In the genomic region with DNA sequence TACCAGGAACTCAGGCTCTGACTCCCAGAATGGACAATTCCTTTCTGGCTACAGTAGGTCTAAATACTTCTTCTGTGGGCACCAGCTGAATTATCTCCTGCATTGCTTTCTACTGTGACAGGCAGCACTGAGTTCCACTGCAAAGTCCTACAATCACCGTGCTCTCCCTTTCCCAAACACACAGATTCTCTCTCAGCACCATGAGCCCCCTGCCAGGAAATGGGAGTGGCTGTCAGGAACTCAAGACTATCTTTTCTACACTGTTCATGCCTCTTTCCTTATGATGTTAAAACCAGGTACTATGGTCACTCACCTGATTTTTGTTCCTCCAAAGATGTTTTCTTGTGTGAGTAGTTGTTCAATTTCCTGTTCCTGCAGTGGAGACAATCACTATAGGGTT, we compare ENCODE assay signal across 18 cellular contexts.
DNase-seq lines count a peak whose midpoint lies in the region; ATAC-seq and TF ChIP-seq lines count a peak whose summit lies in the region.
"Had no signal": no experiment of that assay in that cellular context is flagged by ENCODE, and none has a peak within 500 bp of the region (broad histone marks: within the 10 kb centered on the region; RNA-seq: fewer than 3 reads in every experiment).

No MANE protein-coding gene starts in this region.

- in situ Hi-C loops in transverse colon (cut with MboI; ENCODE audit: low pct_ligation_motif_present in 1 of 4, low pct_unique_long_range_greater_than_20kb in 1 of 4, low sequenced_read_pairs in 3 of 4), result no loop called here

- H3K9me3 Mint-ChIP-seq in H9 (no peaks in the 10 kb centered on the region), endodermal cell (no peaks in the 10 kb centered on the region)
- peaks cover 4% of the 10 kb centered on the region for H3K9me3 Mint-ChIP-seq in activated T-helper 17 cell treated with anti-CD3 and anti-CD28 coated beads, Interleukin-2, amount 50 U/mL, for 72 hours

- TF ChIP-seq POLR2A in suprapubic skin (IDR thresholded peaks at IDR 0.05), result no peak
- no peak for TF ChIP-seq POLR2A in transverse colon (IDR thresholded peaks at IDR 0.05)

- H2AK5ac ChIP-seq in H9 (ENCODE audit: insufficient read length, low read length), result no peak overlapping the region

- TF ChIP-seq EP300 in suprapubic skin (IDR thresholded peaks at IDR 0.05) (no peak), transverse colon (IDR thresholded peaks at IDR 0.05; ENCODE audit: low read depth) (no peak)

- H2BK5ac ChIP-seq in H9 (ENCODE audit: insufficient read length, low read length), result no peak overlapping the region

- H3K27me3 ChIP-seq in H9 (ENCODE audit: insufficient read depth, low read length) (no peaks in the 10 kb centered on the region), endodermal cell (ENCODE audit: control insufficient read depth, insufficient read depth, low read length, poor library complexity, severe bottlenecking) (no peaks in the 10 kb centered on the region), suprapubic skin (no peaks in the 10 kb centered on the region), transverse colon (no peaks in the 10 kb centered on the region)

- H3K9ac ChIP-seq in H9 (ENCODE audit: extremely low read depth, insufficient read length, low read length) (no peak overlapping the region), endodermal cell (ENCODE audit: extremely low read depth, low read length, poor library complexity, severe bottlenecking) (no peak overlapping the region)

- H3K4me3 Mint-ChIP-seq in H9 (no peak overlapping the region), endodermal cell (no peak overlapping the region)
- H3K4me3 Mint-ChIP-seq in activated T-helper 17 cell treated with anti-CD3 and anti-CD28 coated beads, Interleukin-2, amount 50 U/mL, for 72 hours, result no peak overlapping the region
- H3K4me3 Mint-ChIP-seq: CD4-positive, alpha-beta memory T cell had no signal

- no peak overlapping the region for H4K8ac ChIP-seq in H9 (replicated peaks; ENCODE audit: insufficient read length, low read depth, low read length)

- intact Hi-C loops in transverse colon (cut with DNase I; ENCODE audit: low total_unique reads), result no loop called here

- H2BK12ac ChIP-seq in H9 (ENCODE audit: insufficient read length, low read depth, low read length), result no peak overlapping the region

- H4K5ac ChIP-seq in H9 (ENCODE audit: insufficient read length, low read depth, low read length), result no peak overlapping the region

- H4K91ac ChIP-seq in H9 (ENCODE audit: insufficient read length, low read depth, low read length), result no peak overlapping the region

- no peak overlapping the region for H3K4ac ChIP-seq in H9 (ENCODE audit: low read depth, low read length)

- no peaks in the 10 kb centered on the region for H3K23me2 ChIP-seq in H9 (ENCODE audit: insufficient read length, low read depth, low read length, poor library complexity, severe bottlenecking)

- no peaks in the 10 kb centered on the region for H3K27me3 Mint-ChIP-seq in H9 (ENCODE audit: low read depth)
- H3K27me3 Mint-ChIP-seq in endodermal cell (ENCODE audit: insufficient read depth), result no peaks in the 10 kb centered on the region
- H3K27me3 Mint-ChIP-seq in activated T-helper 17 cell treated with anti-CD3 and anti-CD28 coated beads, Interleukin-2, amount 50 U/mL, for 72 hours, result no peaks in the 10 kb centered on the region
- H3K27me3 Mint-ChIP-seq: CD4-positive, alpha-beta memory T cell had no signal

- H3K23ac ChIP-seq in H9 (ENCODE audit: insufficient read length, low read depth, low read length), result no peak overlapping the region

- no peaks in the 10 kb centered on the region for H4K20me1 ChIP-seq in H9 (ENCODE audit: control insufficient read depth, insufficient read depth, insufficient read length)

- no CpG with 5 or more reads among the region's 1 CpG for WGBS in H9 (ENCODE audit: extremely low coverage, insufficient read length, low lambda C conversion rate)
- 68% methylated on average over 1 of the region's 1 CpG; no CpG with 5 or more reads in 1 of the 2 experiments for WGBS in endodermal cell (ENCODE audit: insufficient coverage in 1 of 2, insufficient read length in 1 of 2), 2 experiments
- WGBS in suprapubic skin, result 85% methylated on average over 1 of the region's 1 CpG
- 76% methylated on average over 1 of the region's 1 CpG; no CpG with 5 or more reads in 1 of the 2 donors for WGBS in transverse colon (ENCODE audit: low coverage in 1 of 2), 2 donors

- H3K79me1 ChIP-seq in H9 (ENCODE audit: insufficient read depth, low read depth, low read length, poor library complexity, severe bottlenecking), result no peaks in the 10 kb centered on the region

- H3K4me1 ChIP-seq in H9 (ENCODE audit: insufficient read depth, low read length) (peaks cover 6% of the 10 kb centered on the region; the same call in 1 of the 2 replicates), endodermal cell (ENCODE audit: control insufficient read depth, insufficient read depth, low read length) (peaks cover 2% of the 10 kb centered on the region), suprapubic skin (no peaks in the 10 kb centered on the region), transverse colon (no peaks in the 10 kb centered on the region)

- H3K27ac Mint-ChIP-seq in H9 (peak overlapping the region in 1 of 3 experiments; percentile 12; a peak in 2 of 7 replicates), endodermal cell (no peak overlapping the region)
- no peak overlapping the region for H3K27ac Mint-ChIP-seq in activated T-helper 17 cell treated with anti-CD3 and anti-CD28 coated beads, Interleukin-2, amount 50 U/mL, for 72 hours
- H3K27ac Mint-ChIP-seq: CD4-positive, alpha-beta memory T cell had no signal

- no peak overlapping the region for H3K4me3 ChIP-seq in endodermal cell (ENCODE audit: low read length)
- H3K4me3 ChIP-seq in suprapubic skin, result no peak overlapping the region
- no peak overlapping the region for H3K4me3 ChIP-seq in transverse colon
- H3K4me3 ChIP-seq: GM12878 had no signal

- no peak overlapping the region for H2BK20ac ChIP-seq in H9 (ENCODE audit: low read depth, low read length, poor library complexity, severe bottlenecking)

- no peak overlapping the region for H3K4me2 ChIP-seq in H9 (ENCODE audit: insufficient read depth, insufficient read length, low read length)

- no peak overlapping the region for H3T11ph ChIP-seq in H9 (ENCODE audit: low read length)

- TF ChIP-seq CTCF in 22Rv1 (IDR thresholded peaks at IDR 0.05) (no peak), H9 (conservative IDR thresholded peaks at IDR 0.05) (no peak), endodermal cell (conservative IDR thresholded peaks at IDR 0.05) (no peak), suprapubic skin (IDR thresholded peaks at IDR 0.05) (no peak), transverse colon (IDR thresholded peaks at IDR 0.05) (no peak)

- H3K9me3 ChIP-seq in H9 (ENCODE audit: control insufficient read depth, low read depth, low read length), result no peaks in the 10 kb centered on the region
- no peaks in the 10 kb centered on the region for H3K9me3 ChIP-seq in endodermal cell (ENCODE audit: control insufficient read depth, low read length)
- H3K9me3 ChIP-seq in suprapubic skin, result no peaks in the 10 kb centered on the region
- no peaks in the 10 kb centered on the region for H3K9me3 ChIP-seq in transverse colon

- no peak overlapping the region for H3K18ac ChIP-seq in H9 (ENCODE audit: insufficient read length, low read depth, low read length)

- ATAC-seq in activated T-helper 17 cell treated with anti-CD3 and anti-CD28 coated beads, Interleukin-2, amount 50 U/mL, for 72 hours (replicated peaks), result no peak
- ATAC-seq: GM12878, HCT116 had no signal

- H3K27ac ChIP-seq in 22Rv1 (peak overlapping the region; percentile 32; the same call in 1 of the 2 replicates), H9 (ENCODE audit: insufficient read length, low read depth, low read length) (no peak overlapping the region), endodermal cell (ENCODE audit: low read depth, low read length) (no peak overlapping the region), suprapubic skin (peak overlapping the region; percentile 10), transverse colon (no peak overlapping the region)

- H3K36me3 Mint-ChIP-seq in H9 (ENCODE audit: insufficient read depth in 1 of 3, low read depth in 3 of 3), result no peaks in the 10 kb centered on the region
- no peaks in the 10 kb centered on the region for H3K36me3 Mint-ChIP-seq in endodermal cell (ENCODE audit: low read depth)
- H3K36me3 Mint-ChIP-seq in activated T-helper 17 cell treated with anti-CD3 and anti-CD28 coated beads, Interleukin-2, amount 50 U/mL, for 72 hours (ENCODE audit: low read depth), result no peaks in the 10 kb centered on the region
- H3K36me3 Mint-ChIP-seq: CD4-positive, alpha-beta memory T cell had no signal

- no peak overlapping the region for H2BK120ac ChIP-seq in H9 (ENCODE audit: low read depth, low read length, poor library complexity, severe bottlenecking)

- no peak overlapping the region for H2BK15ac ChIP-seq in H9 (ENCODE audit: low read depth, low read length)

- H3K4me1 Mint-ChIP-seq in H9, result peaks cover 8 to 14% of the 10 kb centered on the region in 2 experiments
- peaks cover 12% of the 10 kb centered on the region for H3K4me1 Mint-ChIP-seq in endodermal cell
- no peaks in the 10 kb centered on the region for H3K4me1 Mint-ChIP-seq in activated T-helper 17 cell treated with anti-CD3 and anti-CD28 coated beads, Interleukin-2, amount 50 U/mL, for 72 hours
- H3K4me1 Mint-ChIP-seq: CD4-positive, alpha-beta memory T cell had no signal

- no peak overlapping the region for H2AFZ ChIP-seq in H9 (ENCODE audit: low read length)

- H3K56ac ChIP-seq in H9 (ENCODE audit: insufficient read length, low read depth, low read length), result no peak overlapping the region

- no peaks in the 10 kb centered on the region for H3K79me2 ChIP-seq in H9 (ENCODE audit: insufficient read depth, low read length)

- H3K36me3 ChIP-seq in endodermal cell (ENCODE audit: control insufficient read depth, insufficient read depth, low read length), result no peaks in the 10 kb centered on the region
- H3K36me3 ChIP-seq in suprapubic skin, result no peaks in the 10 kb centered on the region
- no peaks in the 10 kb centered on the region for H3K36me3 ChIP-seq in transverse colon

- DNase-seq in H9, result peak; percentile 25
- DNase-seq in endodermal cell, result peak; percentile 62
- no peak for DNase-seq in suprapubic skin (ENCODE audit: low spot score in 2 of 2)
- no peak for DNase-seq in transverse colon
- DNase-seq in T-helper 2 cell, result no peak
- DNase-seq: C1 segment of cervical spinal cord; Calu3; CD4-positive, alpha-beta memory T cell; COR-L47; DMS153; DND-41; GDM1; GOT3; H7 had no signal

- no peak overlapping the region for H3K14ac ChIP-seq in H9 (ENCODE audit: insufficient read depth, low read length)

Comparison
In these comparisons a context has a peak if more than half of its experiments do, and no peak if none do; other contexts are left out.
1. H3K27ac ChIP-seq: peak in 22Rv1 (single experiment) and suprapubic skin (single experiment); none in H9 (single experiment), endodermal cell (single experiment) and transverse colon (0 of 4).
2. DNase-seq: peak in H9 (single experiment) and endodermal cell (single experiment); none in suprapubic skin (0 of 2), transverse colon (single experiment) and T-helper 2 cell (0 of 5).